Comparison of ENCODE assay signal across 1 cellular context in genomic region chr15:55526559-55527036, GRCh38.
TF ChIP-seq lines count a peak whose summit lies in the region.

No MANE protein-coding gene starts in this region.

TF ChIP-seq in HepG2, 621 proteins besides CTCF, POLR2A, EP300 and RAD21 (continued from another document and continues in another):
- TF ChIP-seq ZBTB2 (CRISPR knock-in tag; IDR thresholded peaks at IDR 0.05; ENCODE audit: low read depth) (no peak), MAFF (IDR thresholded peaks at IDR 0.05; ENCODE audit: low read depth, low read length) (no peak), ZNF34 (CRISPR knock-in tag; IDR thresholded peaks at IDR 0.05; ENCODE audit: borderline replicate concordance) (no peak), ZNF790 (CRISPR knock-in tag; IDR thresholded peaks at IDR 0.05; ENCODE audit: borderline replicate concordance) (no peak), ZNF580 (CRISPR knock-in tag; IDR thresholded peaks at IDR 0.05; ENCODE audit: borderline replicate concordance, low read depth) (peak; percentile 35; the same call in 1 of the 2 replicates), CREB3 (CRISPR knock-in tag; IDR thresholded peaks at IDR 0.05) (no peak), ZMYM2 (CRISPR knock-in tag; IDR thresholded peaks at IDR 0.05) (no peak), ZBTB46 (CRISPR knock-in tag; IDR thresholded peaks at IDR 0.05; ENCODE audit: borderline replicate concordance) (no peak), ZNF850 (CRISPR knock-in tag; conservative IDR thresholded peaks at IDR 0.05) (no peak), KDM4B (CRISPR knock-in tag; IDR thresholded peaks at IDR 0.05) (no peak), ZNF232 (CRISPR knock-in tag; IDR thresholded peaks at IDR 0.05; ENCODE audit: borderline replicate concordance) (no peak), ZNF547 (CRISPR knock-in tag; IDR thresholded peaks at IDR 0.05) (no peak), ZGPAT (CRISPR knock-in tag; IDR thresholded peaks at IDR 0.05) (no peak; the same call in 1 of the 2 replicates), NCOA5 (CRISPR knock-in tag; IDR thresholded peaks at IDR 0.05) (no peak), POGK (CRISPR knock-in tag; conservative IDR thresholded peaks at IDR 0.05) (no peak), ZNF451 (CRISPR knock-in tag; IDR thresholded peaks at IDR 0.05) (0 out of 2 replicates have a peak, but pooled peaks have one; percentile 31), ZFYVE20 (CRISPR knock-in tag; IDR thresholded peaks at IDR 0.05; ENCODE audit: borderline replicate concordance, low read depth) (no peak), ZNF709 (CRISPR knock-in tag; IDR thresholded peaks at IDR 0.05) (no peak), ZNF10 (CRISPR knock-in tag; IDR thresholded peaks at IDR 0.05; ENCODE audit: borderline replicate concordance, low read depth) (no peak), RORA (CRISPR knock-in tag; IDR thresholded peaks at IDR 0.05) (no peak), HDAC6 (IDR thresholded peaks at IDR 0.05; ENCODE audit: low read depth, low read length) (no peak), PHF8 (CRISPR knock-in tag; IDR thresholded peaks at IDR 0.05) (peak; percentile 26; the same call in 1 of the 2 replicates), ELF3 (CRISPR knock-in tag; IDR thresholded peaks at IDR 0.05) (peak; percentile 37; the same call in 1 of the 2 replicates), ZMYM4 (CRISPR knock-in tag; IDR thresholded peaks at IDR 0.05) (peak; percentile 83), MED13 (CRISPR knock-in tag; IDR thresholded peaks at IDR 0.05) (no peak), HES4 (CRISPR knock-in tag; IDR thresholded peaks at IDR 0.05; ENCODE audit: borderline replicate concordance) (no peak), RBM22 (optimal IDR thresholded peaks at IDR 0.05; ENCODE audit: low read length) (no peak), ATF5 (CRISPR knock-in tag; IDR thresholded peaks at IDR 0.05; ENCODE audit: low read depth) (no peak), FOXK2 (IDR thresholded peaks at IDR 0.05) (no peak), BRF2 (CRISPR knock-in tag; IDR thresholded peaks at IDR 0.05) (no peak), ZNF576 (CRISPR knock-in tag; IDR thresholded peaks at IDR 0.05) (no peak), ZNF776 (CRISPR knock-in tag; IDR thresholded peaks at IDR 0.05) (no peak), TFAP4 (IDR thresholded peaks at IDR 0.05; ENCODE audit: borderline replicate concordance, low read depth) (no peak), EEA1 (CRISPR knock-in tag; IDR thresholded peaks at IDR 0.05; ENCODE audit: borderline replicate concordance) (no peak), SIX1 (CRISPR knock-in tag; IDR thresholded peaks at IDR 0.05; ENCODE audit: borderline replicate concordance) (no peak), DMAP1 (CRISPR knock-in tag; IDR thresholded peaks at IDR 0.05) (peak; percentile 63), DBP (CRISPR knock-in tag; IDR thresholded peaks at IDR 0.05; ENCODE audit: not compliant biosample characterization) (no peak), MAFK (conservative IDR thresholded peaks at IDR 0.05 in 1 of 2, IDR thresholded peaks at IDR 0.05 in 1 of 2; ENCODE audit: low read length in 2 of 2) (no peak), POLR2G (IDR thresholded peaks at IDR 0.05; ENCODE audit: low read depth, low read length) (no peak), ATAD3A (CRISPR knock-in tag; IDR thresholded peaks at IDR 0.05) (no peak), ADNP (CRISPR knock-in tag; IDR thresholded peaks at IDR 0.05) (no peak), GABPB1 (CRISPR knock-in tag; IDR thresholded peaks at IDR 0.05) (0 out of 2 replicates have a peak, but pooled peaks have one; percentile 41), GATAD1 (CRISPR knock-in tag; IDR thresholded peaks at IDR 0.05) (no peak), ZSCAN30 (CRISPR knock-in tag; IDR thresholded peaks at IDR 0.05) (no peak), ZNF432 (CRISPR knock-in tag; IDR thresholded peaks at IDR 0.05; ENCODE audit: borderline replicate concordance) (no peak), FOXJ3 (CRISPR knock-in tag; IDR thresholded peaks at IDR 0.05; ENCODE audit: borderline replicate concordance) (no peak), ZNF558 (CRISPR knock-in tag; IDR thresholded peaks at IDR 0.05; ENCODE audit: borderline replicate concordance) (no peak), NFAT5 (CRISPR knock-in tag; IDR thresholded peaks at IDR 0.05) (no peak), ZNF264 (CRISPR knock-in tag; IDR thresholded peaks at IDR 0.05) (no peak), ZNF234 (CRISPR knock-in tag; conservative IDR thresholded peaks at IDR 0.05) (no peak), RFXAP (CRISPR knock-in tag; IDR thresholded peaks at IDR 0.05; ENCODE audit: borderline replicate concordance) (no peak)
